In the genomic region with DNA sequence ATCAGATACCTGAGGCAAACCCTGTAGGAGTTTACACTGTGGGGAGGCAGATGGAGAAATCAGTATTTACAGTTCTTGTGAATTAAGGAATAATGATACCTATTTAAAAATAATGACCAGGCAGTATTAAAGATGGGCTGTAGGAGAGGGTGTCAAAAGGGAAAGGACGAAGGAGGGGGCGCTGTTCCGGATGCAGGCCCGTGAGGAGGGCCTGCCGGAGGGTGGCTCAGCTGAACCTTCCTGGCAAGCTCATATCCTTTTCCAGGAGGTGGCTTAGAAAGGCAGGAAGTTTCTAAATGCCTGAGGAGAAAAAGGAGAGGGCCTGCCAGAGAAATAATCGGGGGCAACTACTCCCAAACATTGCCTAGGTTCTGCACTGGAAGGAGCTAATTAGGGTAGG, we compare ENCODE assay signal across 1 cellular context.
TF ChIP-seq lines count a peak whose summit lies in the region.

No MANE protein-coding gene starts in this region.

TF ChIP-seq in endothelial cell of umbilical vein, 7 proteins besides CTCF, POLR2A, EP300 and RAD21 (continued from another document):
- TF ChIP-seq FOS (IDR thresholded peaks at IDR 0.05; ENCODE audit: borderline replicate concordance, insufficient read depth, low read length): peak; percentile 35
- TF ChIP-seq EZH2 (IDR thresholded peaks at IDR 0.05; ENCODE audit: borderline replicate concordance, low read depth, low read length, severe bottlenecking): no peak
- peak; percentile 44 for TF ChIP-seq GATA2 (IDR thresholded peaks at IDR 0.05; ENCODE audit: insufficient read depth, insufficient read length, low read depth, low read length)
- TF ChIP-seq MYC (IDR thresholded peaks at IDR 0.05; ENCODE audit: low read depth, low read length): no peak
